ENCODE assay signal across 24 cellular contexts in the genomic region with DNA sequence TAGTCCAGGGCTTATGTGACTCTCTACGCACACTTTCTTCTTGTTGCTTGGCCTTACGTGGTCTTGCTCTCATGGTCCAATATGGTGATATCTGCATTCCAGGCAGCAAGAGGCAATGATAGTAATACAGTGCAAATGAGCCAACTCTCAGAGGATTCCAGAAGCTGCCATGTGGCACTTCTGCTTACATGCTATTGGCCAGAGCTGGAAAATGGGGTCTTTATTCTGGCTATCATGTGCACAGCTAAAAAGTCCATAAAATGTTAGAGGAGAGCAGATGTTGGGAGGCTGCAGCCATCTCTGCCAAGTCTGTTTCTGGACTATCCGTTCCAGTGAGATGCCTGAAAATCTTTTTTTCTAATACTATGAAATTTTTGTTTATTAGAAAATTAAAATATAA. TPM values are rescaled to one million over a fixed set of nuclear protein-coding genes. Genes with fewer than 3 reads are reported as not detected.
A peak's percentile ranks its signal among the peaks of the same experiment; 100 is the strongest.
DNase-seq lines count a peak whose midpoint lies in the region; ATAC-seq, FAIRE-seq and TF ChIP-seq lines count a peak whose summit lies in the region.
"Had no signal": no experiment of that assay in that cellular context is flagged by ENCODE, and none has a peak within 500 bp of the region (broad histone marks: within the 10 kb centered on the region; RNA-seq: fewer than 3 reads in every experiment).

No MANE protein-coding gene starts in this region.

- no peak overlapping the region for H3K27ac Mint-ChIP-seq in activated T-helper 1 cell treated with anti-CD3 and anti-CD28 coated beads, Interleukin-12 subunit alpha, Interleukin-12 subunit beta, Interleukin-2, Interleukin-4 antibody, amounts not matched to agents 30 ng/mL and 10 ng/mL and 1 ng/mL, durations not matched to agents 14 hours and 24 hours and 36 hours
- H3K27ac Mint-ChIP-seq in osteocyte (ENCODE audit: unreplicated experiment), result no peak overlapping the region
- H3K27ac Mint-ChIP-seq: activated CD4-positive, alpha-beta memory T cell treated with anti-CD3 and anti-CD28 coated beads, Interleukin-2, amount 10 ng/mL, durations not matched to agents 7 days and 5 days; activated naive CD8-positive, alpha-beta T cell treated with anti-CD3 and anti-CD28 coated beads for 36 hours; T-helper 17 cell had no signal

- peaks cover 1% of the 10 kb centered on the region for H3K36me3 Mint-ChIP-seq in activated T-helper 1 cell treated with anti-CD3 and anti-CD28 coated beads, Interleukin-12 subunit alpha, Interleukin-12 subunit beta, Interleukin-2, Interleukin-4 antibody, amounts not matched to agents 30 ng/mL and 10 ng/mL and 1 ng/mL, durations not matched to agents 14 hours and 24 hours and 36 hours (ENCODE audit: low read depth)
- no peaks in the 10 kb centered on the region for H3K36me3 Mint-ChIP-seq in osteocyte (ENCODE audit: unreplicated experiment)
- H3K36me3 Mint-ChIP-seq: activated naive CD8-positive, alpha-beta T cell treated with anti-CD3 and anti-CD28 coated beads for 36 hours had no signal

- no peaks in the 10 kb centered on the region for H3K9me3 Mint-ChIP-seq in activated T-helper 1 cell treated with anti-CD3 and anti-CD28 coated beads, Interleukin-12 subunit alpha, Interleukin-12 subunit beta, Interleukin-2, Interleukin-4 antibody, amounts not matched to agents 30 ng/mL and 10 ng/mL and 1 ng/mL, durations not matched to agents 14 hours and 24 hours and 36 hours
- no peaks in the 10 kb centered on the region for H3K9me3 Mint-ChIP-seq in osteocyte (ENCODE audit: unreplicated experiment)
- H3K9me3 Mint-ChIP-seq: activated CD4-positive, alpha-beta memory T cell treated with anti-CD3 and anti-CD28 coated beads, Interleukin-2, amount 10 ng/mL, durations not matched to agents 7 days and 5 days; activated naive CD8-positive, alpha-beta T cell treated with anti-CD3 and anti-CD28 coated beads for 36 hours had no signal

- H3K4me3 Mint-ChIP-seq in activated T-helper 1 cell treated with anti-CD3 and anti-CD28 coated beads, Interleukin-12 subunit alpha, Interleukin-12 subunit beta, Interleukin-2, Interleukin-4 antibody, amounts not matched to agents 30 ng/mL and 10 ng/mL and 1 ng/mL, durations not matched to agents 14 hours and 24 hours and 36 hours, result peak overlapping the region; percentile 48
- H3K4me3 Mint-ChIP-seq in osteocyte (ENCODE audit: unreplicated experiment), result peak overlapping the region; percentile 4
- H3K4me3 Mint-ChIP-seq: activated CD4-positive, alpha-beta memory T cell treated with anti-CD3 and anti-CD28 coated beads, Interleukin-2, amount 10 ng/mL, durations not matched to agents 7 days and 5 days; activated naive CD8-positive, alpha-beta T cell treated with anti-CD3 and anti-CD28 coated beads for 36 hours had no signal

- peaks cover 41% of the 10 kb centered on the region for H3K4me1 Mint-ChIP-seq in activated T-helper 1 cell treated with anti-CD3 and anti-CD28 coated beads, Interleukin-12 subunit alpha, Interleukin-12 subunit beta, Interleukin-2, Interleukin-4 antibody, amounts not matched to agents 30 ng/mL and 10 ng/mL and 1 ng/mL, durations not matched to agents 14 hours and 24 hours and 36 hours (ENCODE audit: low read depth)
- H3K4me1 Mint-ChIP-seq in osteocyte (ENCODE audit: unreplicated experiment), result peaks cover 13% of the 10 kb centered on the region

- no peaks in the 10 kb centered on the region for H3K27me3 ChIP-seq in small intestine (ENCODE audit: control insufficient read depth in 2 of 2, insufficient read depth in 2 of 2, low read length in 2 of 2)
- H3K27me3 ChIP-seq: thyroid gland had no signal

- ATAC-seq in GM18517 (IDR thresholded peaks at IDR 0.05; ENCODE audit: unreplicated experiment) (no peak), GM18870 (IDR thresholded peaks at IDR 0.05; ENCODE audit: unreplicated experiment) (no peak)
- ATAC-seq: stimulated activated naive CD8-positive, alpha-beta T cell treated with anti-CD3 and anti-CD28 coated beads, Interleukin-15, Interleukin-2, amounts not matched to agents 100 U/mL and 50 U/mL, for 24 hours; T-helper 17 cell had no signal

- intact Hi-C loops in activated T-helper 1 cell treated with anti-CD3 and anti-CD28 coated beads, Interleukin-12 subunit alpha, Interleukin-12 subunit beta, Interleukin-2, Interleukin-4 antibody, amounts not matched to agents 30 ng/mL and 10 ng/mL and 1 ng/mL, durations not matched to agents 14 hours and 24 hours and 36 hours (cut with micrococcal nuclease), result loop anchor here (2.0 kb wide), 1 partner anchor 17 kb away; no protein-coding TSS in a partner anchor

- H3K27me3 Mint-ChIP-seq in activated T-helper 1 cell treated with anti-CD3 and anti-CD28 coated beads, Interleukin-12 subunit alpha, Interleukin-12 subunit beta, Interleukin-2, Interleukin-4 antibody, amounts not matched to agents 30 ng/mL and 10 ng/mL and 1 ng/mL, durations not matched to agents 14 hours and 24 hours and 36 hours (ENCODE audit: insufficient read depth), result peaks cover 51% of the 10 kb centered on the region
- no peaks in the 10 kb centered on the region for H3K27me3 Mint-ChIP-seq in osteocyte (ENCODE audit: unreplicated experiment)

- H3K4me1 ChIP-seq in small intestine (ENCODE audit: control insufficient read depth in 2 of 2, insufficient read depth in 1 of 2, low read depth in 1 of 2, low read length in 1 of 2), result peaks cover 0 to 3% of the 10 kb centered on the region in 2 donors

- no peaks in the 10 kb centered on the region for H3K9me3 ChIP-seq in small intestine (ENCODE audit: control insufficient read depth, low read depth)
- H3K9me3 ChIP-seq: BLaER1, Caco-2, thyroid gland had no signal

- no peaks in the 10 kb centered on the region for H3K36me3 ChIP-seq in small intestine (ENCODE audit: control insufficient read depth in 2 of 2, insufficient read depth in 2 of 2, low read length in 2 of 2)
- H3K36me3 ChIP-seq: BLaER1, thyroid gland had no signal

- DNase-seq in C1 segment of cervical spinal cord (lab: John Stamatoyannopoulos, UW) (peak in 11 of 14 donors; percentile 22 to 81 (median 59)), hippocampal formation (lab: John Stamatoyannopoulos, UW) (peak; percentile 71 to 80), osteocyte (ENCODE audit: extremely low spot score, unreplicated experiment) (no peak), small intestine (no peak)
- no peak for DNase-seq in activated T-helper 1 cell treated with anti-CD3 and anti-CD28 coated beads, Interleukin-12 subunit alpha, Interleukin-12 subunit beta, Interleukin-2, Interleukin-4 antibody, amounts not matched to agents 30 ng/mL and 10 ng/mL and 1 ng/mL, durations not matched to agents 14 hours and 24 hours and 36 hours (ENCODE audit: low spot score)
- DNase-seq: activated CD4-positive, alpha-beta memory T cell treated with anti-CD3 and anti-CD28 coated beads, Interleukin-2, amount 10 ng/mL, durations not matched to agents 7 days and 5 days; activated CD4-positive, alpha-beta T cell treated with anti-CD3 and anti-CD28 coated beads for 1 hour; activated naive CD8-positive, alpha-beta T cell treated with anti-CD3 and anti-CD28 coated beads for 36 hours; Caco-2; DMS79 treated with DMSO at 0.1 percent for 48 hours; HCEC 1CT; kidney glomerular epithelial cell; NCI-H1092 treated with DMSO at 0.1 percent for 48 hours; NCI-H187 treated with DMSO at 0.1 percent for 48 hours; NCI-H526; stimulated activated naive CD8-positive, alpha-beta T cell treated with anti-CD3 and anti-CD28 coated beads, Interleukin-15, Interleukin-2, amounts not matched to agents 100 U/mL and 50 U/mL, for 24 hours; T-helper 17 cell; thyroid gland had no signal

- no peak for TF ChIP-seq CTCF in osteocyte (IDR thresholded peaks at IDR 0.05)

- H3K4me3 ChIP-seq in small intestine (ENCODE audit: low read depth in 1 of 2, low read length in 2 of 2), result no peak overlapping the region
- H3K4me3 ChIP-seq: BLaER1, lung, thyroid gland had no signal

- WGBS in small intestine, 3 donors, result 93 to 97% (median 93%) methylated on average over 3 of the region's 3 CpGs

- no peak for FAIRE-seq in small intestine (lab: Jason Lieb, UNC)
- FAIRE-seq: RCC 7860 had no signal

- H3K27ac ChIP-seq in small intestine (ENCODE audit: low read depth in 1 of 2, low read length in 1 of 2), result no peak overlapping the region
- H3K27ac ChIP-seq: BLaER1, thyroid gland had no signal

RNA-seq across cellular contexts. Expression of a gene that starts 2.9 kb away (rescaled TPM):
- total RNA-seq in activated T-helper 1 cell treated with anti-CD3 and anti-CD28 coated beads, Interleukin-12 subunit alpha, Interleukin-12 subunit beta, Interleukin-2, Interleukin-4 antibody, amounts not matched to agents 30 ng/mL and 10 ng/mL and 1 ng/mL, durations not matched to agents 14 hours and 24 hours and 36 hours, result 45.8 and 46.2 TPM in 2 replicates
- 57.9 and 60.2 TPM in 2 replicates for total RNA-seq in osteocyte
- 10 to 100 TPM; 14.6 to 28.2 (median 24.4) TPM for polyA plus RNA-seq in small intestine

RNA-seq across cellular contexts. Expression of a gene that starts 32.7 kb away (rescaled TPM):
- total RNA-seq in activated T-helper 1 cell treated with anti-CD3 and anti-CD28 coated beads, Interleukin-12 subunit alpha, Interleukin-12 subunit beta, Interleukin-2, Interleukin-4 antibody, amounts not matched to agents 30 ng/mL and 10 ng/mL and 1 ng/mL, durations not matched to agents 14 hours and 24 hours and 36 hours, result 52.5 and 55.6 TPM in 2 replicates
- not detected in 2 replicates for total RNA-seq in osteocyte
- polyA plus RNA-seq in small intestine, result 1 to 10 TPM; 1.6 to 7.3 (median 2.7) TPM
- total RNA-seq: M059J had no signal

RNA-seq across cellular contexts. Expression of a gene that starts 33.1 kb away (rescaled TPM):
- total RNA-seq in activated T-helper 1 cell treated with anti-CD3 and anti-CD28 coated beads, Interleukin-12 subunit alpha, Interleukin-12 subunit beta, Interleukin-2, Interleukin-4 antibody, amounts not matched to agents 30 ng/mL and 10 ng/mL and 1 ng/mL, durations not matched to agents 14 hours and 24 hours and 36 hours, result 0.47 and 0.54 TPM in 2 replicates
- total RNA-seq in osteocyte, result not detected in 2 replicates
- 10 to 100 TPM; 25.6 to 75.4 (median 72.0) TPM for polyA plus RNA-seq in small intestine
- total RNA-seq: activated CD4-positive, alpha-beta memory T cell treated with anti-CD3 and anti-CD28 coated beads, Interleukin-2, amount 10 ng/mL, durations not matched to agents 7 days and 5 days; T-helper 17 cell had no signal

RNA-seq across cellular contexts. Expression of a gene that starts 42.6 kb away (rescaled TPM):
- total RNA-seq in activated T-helper 1 cell treated with anti-CD3 and anti-CD28 coated beads, Interleukin-12 subunit alpha, Interleukin-12 subunit beta, Interleukin-2, Interleukin-4 antibody, amounts not matched to agents 30 ng/mL and 10 ng/mL and 1 ng/mL, durations not matched to agents 14 hours and 24 hours and 36 hours, result 58.5 and 66.9 TPM in 2 replicates
- 15.3 and 21.9 TPM in 2 replicates for total RNA-seq in osteocyte
- polyA plus RNA-seq in small intestine, result 1 to 10 TPM in 2 of 3 donors, under 1 TPM in 1; 0.54 to 2.8 (median 2.7) TPM

RNA-seq across cellular contexts. Expression of a gene that starts 50.5 kb away (rescaled TPM):
- 6.5 and 8.3 TPM in 2 replicates for total RNA-seq in activated T-helper 1 cell treated with anti-CD3 and anti-CD28 coated beads, Interleukin-12 subunit alpha, Interleukin-12 subunit beta, Interleukin-2, Interleukin-4 antibody, amounts not matched to agents 30 ng/mL and 10 ng/mL and 1 ng/mL, durations not matched to agents 14 hours and 24 hours and 36 hours
- total RNA-seq in osteocyte, result 3.2 and 4.5 TPM in 2 replicates
- polyA plus RNA-seq in small intestine, result 10 to 100 TPM in 2 of 3 donors, 1 to 10 TPM in 1; 9.2 to 72.2 (median 14.5) TPM

Comparison
In these comparisons a context has a peak if more than half of its experiments do, and no peak if none do; other contexts are left out.
1. DNase-seq: peak in C1 segment of cervical spinal cord (11 of 14) and hippocampal formation (2 of 2); none in activated T-helper 1 cell treated with anti-CD3 and anti-CD28 coated beads, Interleukin-12 subunit alpha, Interleukin-12 subunit beta, Interleukin-2, Interleukin-4 antibody, amounts not matched to agents 30 ng/mL and 10 ng/mL and 1 ng/mL, durations not matched to agents 14 hours and 24 hours and 36 hours (single experiment), osteocyte (single experiment) and small intestine (single experiment).
2. RNA of a gene that starts 32.7 kb away (total RNA-seq): 52.5 to 55.6 TPM in activated T-helper 1 cell treated with anti-CD3 and anti-CD28 coated beads, Interleukin-12 subunit alpha, Interleukin-12 subunit beta, Interleukin-2, Interleukin-4 antibody, amounts not matched to agents 30 ng/mL and 10 ng/mL and 1 ng/mL, durations not matched to agents 14 hours and 24 hours and 36 hours; not detected in osteocyte; every median in the first group is over 10 times any median in the second.